1 cellular context compared by ENCODE assay signal in genomic region chr6:27478706-27479318, GRCh38.
TF ChIP-seq lines count a peak whose summit lies in the region.

No MANE protein-coding gene starts in this region.

TF ChIP-seq in K562, 482 proteins besides CTCF, POLR2A, EP300 and RAD21 (continued from another document):
- no peak for TF ChIP-seq ATF4 (CRISPR knock-in tag; IDR thresholded peaks at IDR 0.05)
- no peak for TF ChIP-seq ATF1 (CRISPR knock-in tag; IDR thresholded peaks at IDR 0.05)
- TF ChIP-seq ATF1 (tag; IDR thresholded peaks at IDR 0.05), result no peak
- no peak for TF ChIP-seq CBX5 (IDR thresholded peaks at IDR 0.05; ENCODE audit: borderline replicate concordance, low read depth)
- TF ChIP-seq KDM1A (IDR thresholded peaks at IDR 0.05), result peak; percentile 8 to 34; a peak in 1 of 4 replicates
- TF ChIP-seq SMARCB1 (IDR thresholded peaks at IDR 0.05; ENCODE audit: insufficient read length, low read depth), result no peak
- TF ChIP-seq SREBF1 (IDR thresholded peaks at IDR 0.05; ENCODE audit: borderline replicate concordance, low read depth, low read length), result no peak
- no peak for TF ChIP-seq TEAD1 (CRISPR knock-in tag; IDR thresholded peaks at IDR 0.05)
- TF ChIP-seq SRSF9 (IDR thresholded peaks at IDR 0.05; ENCODE audit: borderline replicate concordance, low read depth, low read length), result no peak
- TF ChIP-seq ZC3H4 (CRISPR knock-in tag; IDR thresholded peaks at IDR 0.05; ENCODE audit: borderline replicate concordance), result no peak; the same call in 1 of the 2 replicates
- 0 out of 2 replicates have a peak, but pooled peaks have one; percentile 21 for TF ChIP-seq FOXP4 (CRISPR knock-in tag; IDR thresholded peaks at IDR 0.05; ENCODE audit: borderline replicate concordance)
- no peak for TF ChIP-seq ZZZ3 (IDR thresholded peaks at IDR 0.05)
- TF ChIP-seq OTX1 (CRISPR knock-in tag; IDR thresholded peaks at IDR 0.05), result 0 out of 2 replicates have a peak, but pooled peaks have one; percentile 49
- TF ChIP-seq FOSL1 (tag; conservative IDR thresholded peaks at IDR 0.05), result no peak; the same call in 1 of the 2 replicates
- peak; percentile 97 for TF ChIP-seq BRD4 (IDR thresholded peaks at IDR 0.05)
- 0 out of 2 replicates have a peak, but pooled peaks have one; percentile 43 for TF ChIP-seq ZBTB49 (CRISPR knock-in tag; IDR thresholded peaks at IDR 0.05; ENCODE audit: borderline replicate concordance)
- TF ChIP-seq CTBP1 (IDR thresholded peaks at IDR 0.05; ENCODE audit: borderline replicate concordance), result no peak; the same call in 1 of the 2 replicates
- TF ChIP-seq TBL1XR1 (IDR thresholded peaks at IDR 0.05; ENCODE audit: low read length in 2 of 2), result peak in 1 of 2 experiments; percentile 91; a peak in 3 of 4 replicates
- TF ChIP-seq CXXC5 (CRISPR knock-in tag; IDR thresholded peaks at IDR 0.05), result peak; percentile 77
- peak; percentile 80 for TF ChIP-seq ZNF589 (CRISPR knock-in tag; IDR thresholded peaks at IDR 0.05; ENCODE audit: low read depth)
- no peak for TF ChIP-seq SMAD2 (IDR thresholded peaks at IDR 0.05; ENCODE audit: low read depth, low read length)
- no peak for TF ChIP-seq PURB (CRISPR knock-in tag; IDR thresholded peaks at IDR 0.05; ENCODE audit: low read depth)
- TF ChIP-seq TEAD2 (tag; IDR thresholded peaks at IDR 0.05), result no peak
- TF ChIP-seq ZNF512 (tag; IDR thresholded peaks at IDR 0.05), result no peak
- TF ChIP-seq ZNF449 (CRISPR knock-in tag; IDR thresholded peaks at IDR 0.05), result no peak
- TF ChIP-seq STAG1 (CRISPR knock-in tag; IDR thresholded peaks at IDR 0.05; ENCODE audit: borderline replicate concordance), result no peak
- TF ChIP-seq ZNF395 (CRISPR knock-in tag; IDR thresholded peaks at IDR 0.05), result 0 out of 2 replicates have a peak, but pooled peaks have one; percentile 5
- no peak for TF ChIP-seq NR2F6 (CRISPR knock-in tag; IDR thresholded peaks at IDR 0.05)
- no peak for TF ChIP-seq CHCHD3 (CRISPR knock-in tag; IDR thresholded peaks at IDR 0.05)
- TF ChIP-seq LARP7 (IDR thresholded peaks at IDR 0.05), result no peak
- no peak for TF ChIP-seq HDGF (IDR thresholded peaks at IDR 0.05)
- no peak for TF ChIP-seq SMAD4 (CRISPR knock-in tag; conservative IDR thresholded peaks at IDR 0.05)
- TF ChIP-seq TCF15 (CRISPR knock-in tag; IDR thresholded peaks at IDR 0.05), result no peak
- no peak; the same call in none of the 2 replicates for TF ChIP-seq CREM (IDR thresholded peaks at IDR 0.05; ENCODE audit: low read depth)
- TF ChIP-seq ZBED1 (IDR thresholded peaks at IDR 0.05), result no peak
- TF ChIP-seq GTF2F1 (IDR thresholded peaks at IDR 0.05; ENCODE audit: low read depth, low read length), result no peak
- TF ChIP-seq ZEB2 (IDR thresholded peaks at IDR 0.05), result 0 out of 2 replicates have a peak, but pooled peaks have one; percentile 33
- TF ChIP-seq ZNF263 (CRISPR knock-in tag; IDR thresholded peaks at IDR 0.05; ENCODE audit: borderline replicate concordance), result 0 out of 2 replicates have a peak, but pooled peaks have one; percentile 26
- peak; percentile 80 for TF ChIP-seq NBN (IDR thresholded peaks at IDR 0.05; ENCODE audit: low read depth)
- TF ChIP-seq GTF2A2 (tag; IDR thresholded peaks at IDR 0.05), result no peak
- TF ChIP-seq ZBTB17 (CRISPR knock-in tag; IDR thresholded peaks at IDR 0.05), result no peak
- TF ChIP-seq ID3 (CRISPR knock-in tag; IDR thresholded peaks at IDR 0.05), result no peak
- TF ChIP-seq ID3 (tag; IDR thresholded peaks at IDR 0.05), result no peak
- no peak for TF ChIP-seq NR1H2 (CRISPR knock-in tag; IDR thresholded peaks at IDR 0.05)
- TF ChIP-seq TAL1 (IDR thresholded peaks at IDR 0.05), result 0 out of 2 replicates have a peak, but pooled peaks have one; percentile 12
- no peak for TF ChIP-seq CCNT2 (IDR thresholded peaks at IDR 0.05; ENCODE audit: borderline replicate concordance, extremely low read depth, insufficient read length, low read depth, low read length)
- no peak for TF ChIP-seq SETDB1 (IDR thresholded peaks at IDR 0.05; ENCODE audit: low read length)
- no peak for TF ChIP-seq ZNF280A (IDR thresholded peaks at IDR 0.05; ENCODE audit: low read depth, partially characterized antibody)
- TF ChIP-seq ZNF408 (CRISPR knock-in tag; IDR thresholded peaks at IDR 0.05; ENCODE audit: low read depth), result no peak
- TF ChIP-seq PKNOX1 (IDR thresholded peaks at IDR 0.05), result peak; percentile 86
- no peak for TF ChIP-seq ZNF444 (CRISPR knock-in tag; IDR thresholded peaks at IDR 0.05)
- TF ChIP-seq HDAC1 (IDR thresholded peaks at IDR 0.05), result peak in 1 of 2 experiments; percentile 98; a peak in 2 of 4 replicates
- TF ChIP-seq HMBOX1 (IDR thresholded peaks at IDR 0.05), result peak; percentile 91
- TF ChIP-seq ILF3 (IDR thresholded peaks at IDR 0.05; ENCODE audit: borderline replicate concordance), result peak; percentile 84; the same call in 1 of the 2 replicates
- no peak for TF ChIP-seq GTF2E2 (tag; IDR thresholded peaks at IDR 0.05)
- TF ChIP-seq CBX1 (IDR thresholded peaks at IDR 0.05; ENCODE audit: low read depth), result no peak
